14 cellular contexts compared by ENCODE assay signal in the genomic region with DNA sequence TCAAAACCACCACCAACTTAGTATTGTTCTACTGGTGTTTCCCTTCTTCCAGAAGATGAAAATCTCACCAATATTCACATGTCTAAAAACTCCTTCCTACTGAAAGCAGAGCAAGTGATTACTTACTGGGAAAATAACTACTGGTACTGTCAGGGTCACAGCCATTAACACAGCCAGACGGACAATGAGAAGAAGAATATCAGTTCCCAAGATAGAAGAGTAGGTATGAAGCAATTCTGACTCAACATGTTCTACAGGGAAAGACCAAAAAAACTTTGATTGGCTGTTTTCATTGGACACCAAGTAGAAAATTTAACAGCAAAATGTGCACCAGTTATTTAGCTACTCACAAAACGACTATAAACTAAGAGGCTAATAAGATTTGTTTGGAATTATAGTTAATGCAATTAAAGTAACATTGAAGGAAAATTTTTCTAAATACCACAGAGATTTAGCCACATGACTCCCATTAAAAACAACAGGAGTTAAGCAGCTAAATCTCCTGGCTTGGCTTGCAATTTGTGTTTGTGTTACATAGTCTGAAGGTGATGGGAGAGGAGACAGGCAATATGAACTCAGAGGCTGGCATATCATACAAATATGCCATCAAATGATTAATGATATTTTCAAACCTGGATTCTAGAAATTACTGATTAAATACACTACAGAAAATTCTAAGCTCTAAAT. TPM values are rescaled to one million over a fixed set of nuclear protein-coding genes. Genes with fewer than 3 reads are reported as not detected.
DNase-seq lines count a peak whose midpoint lies in the region; ATAC-seq and TF ChIP-seq lines count a peak whose summit lies in the region.
"Had no signal": no experiment of that assay in that cellular context is flagged by ENCODE, and none has a peak within 500 bp of the region (broad histone marks: within the 10 kb centered on the region; RNA-seq: fewer than 3 reads in every experiment).

No MANE protein-coding gene starts in this region.

- peak overlapping the region; percentile 18 for H3K27ac Mint-ChIP-seq in activated naive CD4-positive, alpha-beta T cell treated with anti-CD3 and anti-CD28 coated beads for 36 hours
- H3K27ac Mint-ChIP-seq in activated B cell treated with CpG ODN at 0.5 μM for 24 hours = peak overlapping the region; percentile 59

- H3K4me3 Mint-ChIP-seq in activated naive CD4-positive, alpha-beta T cell treated with anti-CD3 and anti-CD28 coated beads for 36 hours = no peak overlapping the region
- H3K4me3 Mint-ChIP-seq in activated B cell treated with CpG ODN at 0.5 μM for 24 hours = peak overlapping the region; percentile 25

- CTCF ChIA-PET in activated naive CD4-positive, alpha-beta T cell treated with anti-CD3 and anti-CD28 coated beads for 36 hours (lab: Charles Lee) = interaction anchor here (0.7 to 2.0 kb wide), 3 partner anchors 238 to 302 kb away, joined by 4 to 18 read pairs (median 6); no protein-coding TSS in a partner anchor
- CTCF ChIA-PET in activated B cell treated with CpG ODN at 0.5 μM for 24 hours (lab: Charles Lee) = interaction anchor here (1.2 kb wide), 1 partner anchor 298 kb away, joined by 3 read pairs; no protein-coding TSS in a partner anchor

- H3K36me3 Mint-ChIP-seq in activated naive CD4-positive, alpha-beta T cell treated with anti-CD3 and anti-CD28 coated beads for 36 hours (ENCODE audit: low read depth) = peaks cover 78% of the 10 kb centered on the region
- peaks cover 89% of the 10 kb centered on the region for H3K36me3 Mint-ChIP-seq in activated B cell treated with CpG ODN at 0.5 μM for 24 hours (ENCODE audit: low read depth)

- POLR2A ChIA-PET in activated B cell treated with CpG ODN at 0.5 μM for 24 hours (lab: Charles Lee) = interaction anchor here (0.6 to 2.2 kb wide), 3 partner anchors 9 to 255 kb away, joined by 3 to 6 read pairs (median 4); no protein-coding TSS in a partner anchor

- H3K9me3 Mint-ChIP-seq in activated naive CD4-positive, alpha-beta T cell treated with anti-CD3 and anti-CD28 coated beads for 36 hours = no peaks in the 10 kb centered on the region
- no peaks in the 10 kb centered on the region for H3K9me3 Mint-ChIP-seq in activated B cell treated with CpG ODN at 0.5 μM for 24 hours

- TF ChIP-seq CTCF in activated B cell treated with CpG ODN at 0.5 μM for 24 hours (IDR thresholded peaks at IDR 0.05) = no peak
- no peak for TF ChIP-seq CTCF in fibroblast of villous mesenchyme (IDR thresholded peaks at IDR 0.05; ENCODE audit: insufficient read depth, low read depth, low read length)
- TF ChIP-seq CTCF in tibial artery (IDR thresholded peaks at IDR 0.05) = no peak

- no peaks in the 10 kb centered on the region for H3K27me3 ChIP-seq in tibial artery
- H3K27me3 ChIP-seq: SJCRH30 had no signal

- no peak for DNase-seq in activated naive CD4-positive, alpha-beta T cell treated with anti-CD3 and anti-CD28 coated beads for 36 hours
- no peak for DNase-seq in activated naive CD4-positive, alpha-beta T cell treated with Interleukin-2 at 50 U/mL for 16 hours
- DNase-seq in activated B cell treated with CpG ODN at 0.5 μM for 24 hours (no peak), fibroblast of villous mesenchyme (ENCODE audit: low read depth) (peak; percentile 56), tibial artery (no peak), UCSD-AML1 (lab: John Stamatoyannopoulos, UW; ENCODE audit: unreplicated experiment) (no peak), cerebellar cortex (ENCODE audit: low spot score) (no peak), iPS-NIHi7 (ENCODE audit: extremely low spot score) (no peak)
- DNase-seq: AML-193; central memory CD4-positive, alpha-beta T cell; NCI-H446 treated with DMSO at 0.1 percent for 48 hours; SJCRH30 had no signal

- no peak overlapping the region for H3K4me3 ChIP-seq in fibroblast of villous mesenchyme (ENCODE audit: low read depth, low read length)
- peak overlapping the region; percentile 5 to 88 for H3K4me3 ChIP-seq in tibial artery
- H3K4me3 ChIP-seq: HAP-1, lung, SJCRH30 had no signal

- peaks cover 62% of the 10 kb centered on the region for H3K4me1 Mint-ChIP-seq in activated naive CD4-positive, alpha-beta T cell treated with anti-CD3 and anti-CD28 coated beads for 36 hours (ENCODE audit: low read depth)
- H3K4me1 Mint-ChIP-seq in activated B cell treated with CpG ODN at 0.5 μM for 24 hours = peaks cover 61% of the 10 kb centered on the region

- no peaks in the 10 kb centered on the region for H3K9me3 ChIP-seq in tibial artery
- H3K9me3 ChIP-seq: HAP-1, SJCRH30 had no signal

- intact Hi-C loops in activated naive CD4-positive, alpha-beta T cell treated with anti-CD3 and anti-CD28 coated beads for 36 hours (cut with micrococcal nuclease) = no loop called here
- intact Hi-C loops in activated B cell treated with CpG ODN at 0.5 μM for 24 hours (cut with micrococcal nuclease) (loop anchor here (5.0 kb wide), 1 partner anchor 236 kb away; no protein-coding TSS in a partner anchor), tibial artery (cut with DNase I; ENCODE audit: low total_unique reads) (no loop called here)

- peaks cover 4 to 86% (median 41%) of the 10 kb centered on the region in 4 donors for H3K4me1 ChIP-seq in tibial artery
- H3K4me1 ChIP-seq: HAP-1 had no signal

- no peaks in the 10 kb centered on the region for H3K27me3 Mint-ChIP-seq in activated naive CD4-positive, alpha-beta T cell treated with anti-CD3 and anti-CD28 coated beads for 36 hours (ENCODE audit: low read depth)
- no peaks in the 10 kb centered on the region for H3K27me3 Mint-ChIP-seq in activated B cell treated with CpG ODN at 0.5 μM for 24 hours

- ATAC-seq in activated B cell treated with CpG ODN at 0.5 μM for 24 hours (ENCODE audit: low read depth) = no peak

- H3K27ac ChIP-seq in tibial artery = peak overlapping the region in 1 of 2 donors; percentile 96
- H3K27ac ChIP-seq: SJCRH30 had no signal

- peaks cover 94 to 99% (median 95%) of the 10 kb centered on the region in 3 donors for H3K36me3 ChIP-seq in tibial artery

RNA-seq across cellular contexts. Expression of gene SLC38A2, which starts 9.5 kb away (rescaled TPM):
- total RNA-seq in activated naive CD4-positive, alpha-beta T cell treated with anti-CD3 and anti-CD28 coated beads for 36 hours = 100 to 1,000 TPM; 196 to 206 TPM
- total RNA-seq in activated B cell treated with CpG ODN at 0.5 μM for 24 hours = 231 and 247 TPM in 2 replicates
- total RNA-seq in fibroblast of villous mesenchyme = 914 and 1,547 TPM in 2 replicates
